Comparison of ENCODE assay signal across 22 cellular contexts in the genomic region with DNA sequence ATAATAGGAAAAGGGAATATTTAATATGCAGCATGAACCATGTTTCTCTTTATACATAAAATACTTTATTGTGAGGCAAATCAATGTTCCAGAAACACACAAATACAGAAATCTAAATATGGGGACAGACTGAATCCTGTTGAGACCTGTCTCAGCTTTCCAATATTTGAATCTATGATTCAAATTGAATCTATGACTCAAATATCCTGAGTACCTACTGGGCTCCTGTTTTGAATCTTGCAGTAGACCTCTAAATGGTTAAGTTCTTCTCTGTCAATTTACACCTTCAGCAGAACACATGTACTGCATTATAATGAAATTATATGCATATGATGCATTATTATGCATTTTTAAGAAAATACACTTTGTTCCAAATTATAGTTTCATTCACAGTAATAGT.
DNase-seq lines count a peak whose midpoint lies in the region; ATAC-seq, FAIRE-seq and TF ChIP-seq lines count a peak whose summit lies in the region.
"Had no signal": no experiment of that assay in that cellular context is flagged by ENCODE, and none has a peak within 500 bp of the region (broad histone marks: within the 10 kb centered on the region; RNA-seq: fewer than 3 reads in every experiment).

No MANE protein-coding gene starts in this region.

- TF ChIP-seq POLR2A in GM12878 (IDR thresholded peaks at IDR 0.05; ENCODE audit: low read depth, low read length) (no peak), transverse colon (IDR thresholded peaks at IDR 0.05) (no peak), GM12892 (IDR thresholded peaks at IDR 0.05; ENCODE audit: low read depth, low read length) (no peak)

- H3K4me1 Mint-ChIP-seq in activated T-cell treated with anti-CD3 and anti-CD28 coated beads, Interleukin-2, amount 50 U/mL, for 72 hours (ENCODE audit: low read depth): peaks cover 22% of the 10 kb centered on the region
- peaks cover 12% of the 10 kb centered on the region for H3K4me1 Mint-ChIP-seq in stimulated activated effector memory CD8-positive, alpha-beta T cell treated with anti-CD3 and anti-CD28 coated beads, Interleukin-12 subunit alpha, Interleukin-12 subunit beta, amount 100 ng/mL, for 72 hours

- no peaks in the 10 kb centered on the region for H3K4me1 ChIP-seq in GM12878 (ENCODE audit: control insufficient read depth, insufficient read depth, low read length)
- H3K4me1 ChIP-seq in transverse colon: peaks cover 0 to 11% (median 0%) of the 10 kb centered on the region in 4 donors

- no peak overlapping the region for H3K9ac ChIP-seq in GM12878 (ENCODE audit: control insufficient read depth, insufficient read depth, low read length)

- H3K4me2 ChIP-seq in GM12878 (ENCODE audit: control insufficient read depth, insufficient read depth): no peak overlapping the region; the same call in 1 of the 2 replicates

- POLR2A ChIA-PET in GM12878 (lab: Charles Lee): interaction anchor here (0.6 kb wide), 1 partner anchor 16 kb away, joined by 3 read pairs; no protein-coding TSS in a partner anchor

- BruUV-seq in GM12878 (replicated peaks; lab: Mats Ljungman, UMichigan): no TSS peak

- H3K27ac ChIP-seq in GM12878 (ENCODE audit: control insufficient read depth, insufficient read depth): no peak overlapping the region
- H3K27ac ChIP-seq in transverse colon: no peak overlapping the region
- H3K27ac ChIP-seq: C4-2B had no signal

- TF ChIP-seq EP300 in GM12878 (IDR thresholded peaks at IDR 0.05; ENCODE audit: borderline replicate concordance in 1 of 2, control insufficient read depth in 1 of 2, low read depth in 2 of 2, low read length in 2 of 2) (no peak), transverse colon (IDR thresholded peaks at IDR 0.05; ENCODE audit: low read depth) (no peak)

- no peak for TF ChIP-seq CTCF in GM13977 (IDR thresholded peaks at IDR 0.05; ENCODE audit: extremely low read depth, insufficient read depth, missing control alignments)
- TF ChIP-seq CTCF in GM12878 (IDR thresholded peaks at IDR 0.05 in 2 of 3, conservative IDR thresholded peaks at IDR 0.05 in 1 of 3; ENCODE audit: control insufficient read depth in 2 of 3, extremely low read depth in 1 of 3, insufficient read depth in 1 of 3, low read depth in 3 of 3, low read length in 3 of 3): no peak
- no peak for TF ChIP-seq CTCF in transverse colon (IDR thresholded peaks at IDR 0.05)

- SMC1A ChIA-PET in GM12878 (lab: Charles Lee; ENCODE audit: uncharacterized antibody, unreplicated experiment): interaction anchor here (1.2 kb wide), 1 partner anchor 26 kb away, joined by 3 read pairs; no protein-coding TSS in a partner anchor

- no peak overlapping the region for H3K4me3 Mint-ChIP-seq in activated T-cell treated with anti-CD3 and anti-CD28 coated beads, Interleukin-2, amount 50 U/mL, for 72 hours
- H3K4me3 Mint-ChIP-seq in stimulated activated effector memory CD8-positive, alpha-beta T cell treated with anti-CD3 and anti-CD28 coated beads, Interleukin-12 subunit alpha, Interleukin-12 subunit beta, amount 100 ng/mL, for 72 hours: no peak overlapping the region

- in situ Hi-C loops in GM13977 (cut with MboI; ENCODE audit: low pct_unique_long_range_greater_than_20kb, low sequenced_read_pairs, unreplicated experiment) (no loop called here), GM12878 (cut with MboI) (no loop called here), transverse colon (cut with MboI; ENCODE audit: low pct_ligation_motif_present in 1 of 4, low pct_unique_long_range_greater_than_20kb in 1 of 4, low sequenced_read_pairs in 3 of 4) (no loop called here)

- H3K36me3 ChIP-seq in GM12878 (ENCODE audit: control insufficient read depth in 2 of 2, insufficient read depth in 2 of 2, low read length in 1 of 2) (no peaks in the 10 kb centered on the region), transverse colon (no peaks in the 10 kb centered on the region)

- no peak for DNase-seq in activated T-cell treated with anti-CD3 and anti-CD28 coated beads, Interleukin-2, amount 50 U/mL, for 72 hours
- DNase-seq in activated T-cell treated with anti-CD3 and anti-CD28 coated beads, Interleukin-2, amount 50 U/mL, for 48 hours: no peak
- DNase-seq in GM13977 (ENCODE audit: low spot score) (peak; percentile 32), GM12878 (ENCODE audit: low read depth, low spot score) (no peak), transverse colon (no peak), GM12892 (ENCODE audit: insufficient read length) (no peak)
- DNase-seq in stimulated activated effector memory CD8-positive, alpha-beta T cell treated with anti-CD3 and anti-CD28 coated beads, Interleukin-12 subunit alpha, Interleukin-12 subunit beta, amount 100 ng/mL, for 72 hours (ENCODE audit: low spot score in 2 of 2): no peak
- DNase-seq in stimulated activated CD4-positive, alpha-beta T cell treated with anti-CD3 and anti-CD28 coated beads, Interleukin-4, amount 100 ng/mL, for 1 hour: no peak
- DNase-seq: GF-D8, KG1, NCI-H1105, NCI-H146, NCI-H2081, NCI-H2171, NCI-H524 treated with DMSO at 0.1 percent for 48 hours, OCI-M1, SHP77 had no signal

- no peaks in the 10 kb centered on the region for H3K27me3 Mint-ChIP-seq in activated T-cell treated with anti-CD3 and anti-CD28 coated beads, Interleukin-2, amount 50 U/mL, for 72 hours (ENCODE audit: low read depth)

- no peaks in the 10 kb centered on the region for H3K79me2 ChIP-seq in GM12878 (ENCODE audit: control insufficient read depth, insufficient read depth, low read length)

- CTCF ChIA-PET in GM12878 (lab: Yijun Ruan, JAX): interaction anchor here (0.8 kb wide), 1 partner anchor 9 kb away, joined by 3 read pairs; no protein-coding TSS in a partner anchor

- H3K9me3 ChIP-seq in GM12878 (replicated peaks; ENCODE audit: control insufficient read depth, insufficient read depth, low read length) (peaks cover 5% of the 10 kb centered on the region), transverse colon (no peaks in the 10 kb centered on the region)

- no peak for TF ChIP-seq RAD21 in GM12878 (IDR thresholded peaks at IDR 0.05; ENCODE audit: insufficient read depth, low read depth, low read length)

- H3K27me3 ChIP-seq in GM12878 (replicated peaks in 1 of 2; ENCODE audit: control insufficient read depth in 2 of 2, insufficient read depth in 2 of 2, low read length in 1 of 2) (no peaks in the 10 kb centered on the region), transverse colon (no peaks in the 10 kb centered on the region)

- intact Hi-C loops in GM12878 (cut with micrococcal nuclease; ENCODE audit: unreplicated experiment) (no loop called here), transverse colon (cut with DNase I; ENCODE audit: low total_unique reads) (no loop called here)

- FAIRE-seq in GM12878 (lab: Jason Lieb, UNC) (no peak), GM12892 (lab: Jason Lieb, UNC) (no peak)
- FAIRE-seq: GM18507, H1, HTR-8/SVneo had no signal

- peaks cover 5 to 9% of the 10 kb centered on the region in 2 donors for H3K9me3 Mint-ChIP-seq in activated T-cell treated with anti-CD3 and anti-CD28 coated beads, Interleukin-2, amount 50 U/mL, for 72 hours
- peaks cover 7% of the 10 kb centered on the region for H3K9me3 Mint-ChIP-seq in stimulated activated effector memory CD8-positive, alpha-beta T cell treated with anti-CD3 and anti-CD28 coated beads, Interleukin-12 subunit alpha, Interleukin-12 subunit beta, amount 100 ng/mL, for 72 hours

- H4K20me1 ChIP-seq in GM12878 (ENCODE audit: control insufficient read depth, insufficient read depth): no peaks in the 10 kb centered on the region

- H2AFZ ChIP-seq in GM12878 (ENCODE audit: control insufficient read depth, low read depth, low read length): no peak overlapping the region

- RAD21 ChIA-PET in GM12878 (lab: Charles Lee; ENCODE audit: unreplicated experiment): no interaction called here

- H3K4me3 ChIP-seq in GM12878 (no peak overlapping the region), transverse colon (no peak overlapping the region)

- no peak overlapping the region for H3K27ac Mint-ChIP-seq in activated T-cell treated with anti-CD3 and anti-CD28 coated beads, Interleukin-2, amount 50 U/mL, for 72 hours
- no peak overlapping the region for H3K27ac Mint-ChIP-seq in stimulated activated effector memory CD8-positive, alpha-beta T cell treated with anti-CD3 and anti-CD28 coated beads, Interleukin-12 subunit alpha, Interleukin-12 subunit beta, amount 100 ng/mL, for 72 hours

- H3K36me3 Mint-ChIP-seq in activated T-cell treated with anti-CD3 and anti-CD28 coated beads, Interleukin-2, amount 50 U/mL, for 72 hours (ENCODE audit: insufficient read depth in 2 of 2): peaks cover 6 to 18% of the 10 kb centered on the region in 2 donors
- no peaks in the 10 kb centered on the region for H3K36me3 Mint-ChIP-seq in stimulated activated effector memory CD8-positive, alpha-beta T cell treated with anti-CD3 and anti-CD28 coated beads, Interleukin-12 subunit alpha, Interleukin-12 subunit beta, amount 100 ng/mL, for 72 hours

- ATAC-seq in activated T-cell treated with anti-CD3 and anti-CD28 coated beads, Interleukin-2, amount 50 U/mL, for 72 hours (replicated peaks in 1 of 2): peak; percentile 88 to 89
- no peak for ATAC-seq in GM12878
- peak; percentile 84 for ATAC-seq in stimulated activated effector memory CD8-positive, alpha-beta T cell treated with anti-CD3 and anti-CD28 coated beads, Interleukin-12 subunit alpha, Interleukin-12 subunit beta, amount 100 ng/mL, for 72 hours
- ATAC-seq: HCT116 had no signal

TF ChIP-seq in GM12878, 131 proteins besides CTCF, POLR2A, EP300 and RAD21 (continues in another document):
- TF ChIP-seq, protein P1, sequence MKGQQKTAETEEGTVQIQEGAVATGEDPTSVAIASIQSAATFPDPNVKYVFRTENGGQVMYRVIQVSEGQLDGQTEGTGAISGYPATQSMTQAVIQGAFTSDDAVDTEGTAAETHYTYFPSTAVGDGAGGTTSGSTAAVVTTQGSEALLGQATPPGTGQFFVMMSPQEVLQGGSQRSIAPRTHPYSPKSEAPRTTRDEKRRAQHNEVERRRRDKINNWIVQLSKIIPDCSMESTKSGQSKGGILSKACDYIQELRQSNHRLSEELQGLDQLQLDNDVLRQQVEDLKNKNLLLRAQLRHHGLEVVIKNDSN (IDR thresholded peaks at IDR 0.05; ENCODE audit: borderline replicate concordance, extremely low read length, insufficient read depth, low read depth, low read length): no peak
- TF ChIP-seq SUZ12 (IDR thresholded peaks at IDR 0.05; ENCODE audit: unreplicated experiment) (no peak), BCL11A (IDR thresholded peaks at IDR 0.05; ENCODE audit: low read depth, low read length) (no peak), NFIC (IDR thresholded peaks at IDR 0.05; ENCODE audit: low read depth, low read length) (peak; percentile 63; the same call in 1 of the 2 replicates), RB1 (IDR thresholded peaks at IDR 0.05; ENCODE audit: borderline replicate concordance) (no peak), ZNF384 (IDR thresholded peaks at IDR 0.05; ENCODE audit: borderline replicate concordance, low read depth, low read length) (no peak)
